In genomic region chr15:29115093-29115991, GRCh38 we compare ENCODE assay signal across 8 cellular contexts.
A peak's percentile ranks its signal among the peaks of the same experiment; 100 is the strongest.
DNase-seq lines count a peak whose midpoint lies in the region; ATAC-seq and TF ChIP-seq lines count a peak whose summit lies in the region.

No MANE protein-coding gene starts in this region.

- H3K36me3 ChIP-seq in Peyer's patch = no peaks in the 10 kb centered on the region
- H3K36me3 ChIP-seq in SJCRH30 = no peaks in the 10 kb centered on the region

- TF ChIP-seq POLR2A in Peyer's patch (IDR thresholded peaks at IDR 0.05) = no peak

- peak in 3 of 4 experiments; percentile 21 to 49 (median 48) for ATAC-seq in T-cell (replicated peaks in 1 of 4)
- peak; percentile 19 for ATAC-seq in foreskin keratinocyte
- ATAC-seq in HG03196 (IDR thresholded peaks at IDR 0.05; ENCODE audit: unreplicated experiment) = no peak
- no peak for ATAC-seq in GM21786 (IDR thresholded peaks at IDR 0.05; ENCODE audit: unreplicated experiment)

- H3K9me3 Mint-ChIP-seq in T-cell (no peaks in the 10 kb centered on the region), progenitor cell of endocrine pancreas (ENCODE audit: low read depth) (no peaks in the 10 kb centered on the region)

- POLR2A ChIA-PET in T-cell (lab: Charles Lee) = no interaction called here

- H3K27ac Mint-ChIP-seq in T-cell (no peak overlapping the region), progenitor cell of endocrine pancreas (no peak overlapping the region)

- TF ChIP-seq CTCF in foreskin keratinocyte (conservative IDR thresholded peaks at IDR 0.05) (peak; percentile 24), progenitor cell of endocrine pancreas (IDR thresholded peaks at IDR 0.05; ENCODE audit: unreplicated experiment) (peak; percentile 68), Peyer's patch (IDR thresholded peaks at IDR 0.05) (no peak)

- H3K4me3 Mint-ChIP-seq in T-cell = peak overlapping the region; percentile 21 to 76 (median 50)
- H3K4me3 Mint-ChIP-seq in progenitor cell of endocrine pancreas (ENCODE audit: low read depth) = peak overlapping the region; percentile 62

- H3K4me1 Mint-ChIP-seq in T-cell (peaks cover 12 to 19% (median 15%) of the 10 kb centered on the region in 3 donors), progenitor cell of endocrine pancreas (ENCODE audit: low read depth) (peaks cover 4% of the 10 kb centered on the region)

- H3K36me3 Mint-ChIP-seq in T-cell (peaks cover 6% of the 10 kb centered on the region), progenitor cell of endocrine pancreas (ENCODE audit: insufficient read depth) (no peaks in the 10 kb centered on the region)

- H3K4me3 ChIP-seq in Peyer's patch (peak overlapping the region in 2 of 4 donors; percentile 18 to 37), SJCRH30 (no peak overlapping the region)

- CTCF ChIA-PET in T-cell (lab: Charles Lee) = interaction anchor here (0.7 to 1.6 kb wide), 3 partner anchors 12 to 25 kb away, joined by 3 to 10 read pairs (median 7); no protein-coding TSS in a partner anchor

- H3K27me3 Mint-ChIP-seq in T-cell (peaks cover 0 to 5% of the 10 kb centered on the region in 2 donors), progenitor cell of endocrine pancreas (no peaks in the 10 kb centered on the region)

- no peaks in the 10 kb centered on the region for H3K9me3 ChIP-seq in Peyer's patch
- no peaks in the 10 kb centered on the region for H3K9me3 ChIP-seq in SJCRH30 (replicated peaks)

- peaks cover 7% of the 10 kb centered on the region for H3K27me3 ChIP-seq in foreskin keratinocyte
- H3K27me3 ChIP-seq in Peyer's patch = no peaks in the 10 kb centered on the region
- no peaks in the 10 kb centered on the region for H3K27me3 ChIP-seq in SJCRH30

- peak; percentile 67 for DNase-seq in D341Med (ENCODE audit: low spot score)
- DNase-seq in T-cell = peak in 6 of 34 experiments; percentile 14 to 31 (median 22)
- DNase-seq in foreskin keratinocyte = no peak
- peak; percentile 36 for DNase-seq in progenitor cell of endocrine pancreas (ENCODE audit: low spot score, unreplicated experiment)
- no peak for DNase-seq in Peyer's patch
- DNase-seq in SJCRH30 = no peak

- no peak overlapping the region for H3K27ac ChIP-seq in foreskin keratinocyte
- no peak overlapping the region for H3K27ac ChIP-seq in Peyer's patch
- H3K27ac ChIP-seq in SJCRH30 = no peak overlapping the region

- H3K4me1 ChIP-seq in foreskin keratinocyte = no peaks in the 10 kb centered on the region
- H3K4me1 ChIP-seq in Peyer's patch = no peaks in the 10 kb centered on the region
- no peaks in the 10 kb centered on the region for H3K4me1 ChIP-seq in SJCRH30

Comparison
In these comparisons a context has a peak if more than half of its experiments do, and no peak if none do; other contexts are left out.
1. DNase-seq: peak in D341Med (single experiment) and progenitor cell of endocrine pancreas (single experiment); none in foreskin keratinocyte (0 of 2), Peyer's patch (0 of 3) and SJCRH30 (0 of 2).
2. ATAC-seq: peak in T-cell (3 of 4) and foreskin keratinocyte (single experiment); none in HG03196 (single experiment) and GM21786 (single experiment).
3. CTCF ChIP-seq: peak in foreskin keratinocyte (single experiment) and progenitor cell of endocrine pancreas (single experiment); none in Peyer's patch (0 of 6).